Comparison of ENCODE assay signal across 8 cellular contexts in genomic region chr1:8439015-8439702, GRCh38.
A peak's percentile ranks its signal among the peaks of the same experiment; 100 is the strongest.
DNase-seq lines count a peak whose midpoint lies in the region; ATAC-seq, FAIRE-seq and TF ChIP-seq lines count a peak whose summit lies in the region.

No MANE protein-coding gene starts in this region.

- no peaks in the 10 kb centered on the region for H3K79me2 ChIP-seq in astrocyte (ENCODE audit: insufficient read depth, low read length)

- DNase-seq in H7 (peak; percentile 71), NCI-H2227 (lab: John Stamatoyannopoulos, UW; ENCODE audit: unreplicated experiment) (peak; percentile 81), astrocyte (ENCODE audit: low read depth) (peak; percentile 81), right atrium auricular region (ENCODE audit: low spot score) (peak; percentile 86), pulmonary artery endothelial cell (ENCODE audit: low read depth, low spot score) (peak; percentile 65)

- H3K9me3 ChIP-seq in astrocyte (ENCODE audit: insufficient read depth, low read depth, low read length), result no peaks in the 10 kb centered on the region
- no peaks in the 10 kb centered on the region for H3K9me3 ChIP-seq in right atrium auricular region

- H3K27me3 Mint-ChIP-seq in astrocyte (ENCODE audit: low read depth, unreplicated experiment), result no peaks in the 10 kb centered on the region

- H3K4me3 ChIP-seq in H7 (ENCODE audit: insufficient read depth, low read depth, low read length) (no peak overlapping the region), astrocyte (ENCODE audit: insufficient read depth, low read depth, low read length) (no peak overlapping the region), right atrium auricular region (no peak overlapping the region)

- no peaks in the 10 kb centered on the region for H3K27me3 ChIP-seq in H7 (ENCODE audit: control insufficient read depth, insufficient read depth, low read length)
- no peaks in the 10 kb centered on the region for H3K27me3 ChIP-seq in astrocyte (ENCODE audit: insufficient read depth, low read length)
- no peaks in the 10 kb centered on the region for H3K27me3 ChIP-seq in right atrium auricular region

- no peak overlapping the region for H2AFZ ChIP-seq in astrocyte (ENCODE audit: low read depth, low read length)

- H3K4me1 Mint-ChIP-seq in astrocyte (ENCODE audit: low read depth, unreplicated experiment), result peaks cover 20% of the 10 kb centered on the region

- peak overlapping the region; percentile 54 for H3K9ac ChIP-seq in astrocyte (ENCODE audit: low read length)

- peak overlapping the region; percentile 74 for H3K4me2 ChIP-seq in astrocyte (ENCODE audit: low read length)

- peaks cover 22% of the 10 kb centered on the region for H3K36me3 Mint-ChIP-seq in astrocyte (ENCODE audit: low read depth, unreplicated experiment)

- FAIRE-seq in astrocyte (lab: Jason Lieb, UNC), result no peak

- peaks cover 9% of the 10 kb centered on the region for H4K20me1 ChIP-seq in astrocyte (ENCODE audit: insufficient read depth, low read length)

- no peaks in the 10 kb centered on the region for H3K9me3 Mint-ChIP-seq in astrocyte (ENCODE audit: unreplicated experiment)

- H3K4me3 Mint-ChIP-seq in astrocyte (ENCODE audit: unreplicated experiment), result peak overlapping the region; percentile 47

- TF ChIP-seq CTCF in C4-2B (conservative IDR thresholded peaks at IDR 0.05) (peak; percentile 36), astrocyte (IDR thresholded peaks at IDR 0.05; ENCODE audit: insufficient read depth, low read depth, low read length) (no peak), right atrium auricular region (IDR thresholded peaks at IDR 0.05) (no peak)

- H3K27ac Mint-ChIP-seq in astrocyte (ENCODE audit: unreplicated experiment), result peak overlapping the region; percentile 96

- ATAC-seq in GM18519 (IDR thresholded peaks at IDR 0.05; ENCODE audit: low FRiP score, unreplicated experiment), result no peak
- no peak for ATAC-seq in GM19455 (IDR thresholded peaks at IDR 0.05; ENCODE audit: unreplicated experiment)

- H3K27ac ChIP-seq in C4-2B, result peak overlapping the region; percentile 47
- peak overlapping the region; percentile 54 for H3K27ac ChIP-seq in astrocyte (ENCODE audit: low read depth, low read length)
- H3K27ac ChIP-seq in right atrium auricular region, result peak overlapping the region in 1 of 2 donors; percentile 55

- peaks cover 12% of the 10 kb centered on the region for H3K4me1 ChIP-seq in astrocyte (ENCODE audit: insufficient read depth, low read length)
- H3K4me1 ChIP-seq in right atrium auricular region, result peaks cover 0 to 23% of the 10 kb centered on the region in 2 donors

- no peaks in the 10 kb centered on the region; the same call in 1 of the 2 replicates for H3K36me3 ChIP-seq in H7 (replicated peaks; ENCODE audit: control insufficient read depth, insufficient read depth, low read length)
- H3K36me3 ChIP-seq in astrocyte (ENCODE audit: insufficient read depth, low read length), result no peaks in the 10 kb centered on the region
- H3K36me3 ChIP-seq in right atrium auricular region, result no peaks in the 10 kb centered on the region
